Comparison of ENCODE assay signal across 11 cellular contexts in the genomic region with DNA sequence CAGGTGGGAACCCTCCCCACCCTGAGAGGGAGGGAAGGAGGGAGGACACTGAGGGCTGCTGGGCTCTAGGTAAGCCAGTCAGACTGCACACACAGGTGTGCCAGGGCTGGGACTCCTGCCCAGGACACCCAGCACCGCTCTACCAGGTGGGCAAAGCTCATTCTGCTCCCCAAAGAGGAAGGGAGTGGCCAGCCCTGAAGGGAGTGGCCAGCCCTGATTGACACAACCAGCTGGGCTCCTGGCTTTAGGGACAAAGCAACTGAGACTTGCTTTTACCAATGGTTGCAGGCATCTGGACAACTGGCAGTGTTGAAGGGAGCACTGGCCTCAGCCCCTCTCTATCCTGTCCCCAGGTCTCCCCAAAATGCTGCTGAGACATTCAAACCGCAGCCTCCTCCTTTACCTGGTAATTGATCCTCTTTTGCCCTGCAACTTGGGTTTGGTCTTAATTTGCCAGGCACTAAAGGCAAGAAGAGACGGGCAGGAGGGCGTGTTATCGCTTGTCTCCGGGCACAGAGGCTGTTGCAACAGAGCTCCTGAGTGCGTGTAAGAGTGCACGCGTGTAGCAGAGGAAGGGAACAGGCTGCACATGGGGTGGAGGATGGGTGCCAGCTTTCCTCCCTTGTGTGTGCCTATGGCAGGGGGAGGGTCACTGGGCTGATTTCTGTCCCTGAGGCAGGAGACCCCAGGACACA. TPM values are rescaled to one million over a fixed set of nuclear protein-coding genes. Genes with fewer than 3 reads are reported as not detected.
DNase-seq lines count a peak whose midpoint lies in the region; ATAC-seq and TF ChIP-seq lines count a peak whose summit lies in the region.
"Had no signal": no experiment of that assay in that cellular context is flagged by ENCODE, and none has a peak within 500 bp of the region (broad histone marks: within the 10 kb centered on the region; RNA-seq: fewer than 3 reads in every experiment).

No MANE protein-coding gene starts in this region.

- H3K4me3 ChIP-seq in mucosa of rectum (ENCODE audit: low read length in 2 of 2) (peak overlapping the region; percentile 50 to 56), aorta (ENCODE audit: low read length in 2 of 2) (no peak overlapping the region), left ventricle myocardium inferior (no peak overlapping the region), Karpas-422 (ENCODE audit: low read length) (no peak overlapping the region)
- H3K4me3 ChIP-seq: SK-N-MC had no signal

- no peak overlapping the region for H3K4me2 ChIP-seq in Karpas-422 (ENCODE audit: low read depth, low read length, poor library complexity, severe bottlenecking)

- H3K9ac ChIP-seq in mucosa of rectum (ENCODE audit: low read depth in 1 of 2, low read length in 2 of 2) = peak overlapping the region; percentile 86 to 89
- H3K9ac ChIP-seq in Karpas-422 (ENCODE audit: low read length) = no peak overlapping the region

- no peaks in the 10 kb centered on the region for H3K9me2 ChIP-seq in Karpas-422 (replicated peaks; ENCODE audit: insufficient read depth, low read length)

- H3K79me2 ChIP-seq in Karpas-422 (ENCODE audit: low read length) = no peaks in the 10 kb centered on the region

- no peaks in the 10 kb centered on the region for H3K27me3 ChIP-seq in mucosa of rectum (ENCODE audit: control insufficient read depth in 2 of 2, insufficient read depth in 2 of 2, low read length in 2 of 2)
- no peaks in the 10 kb centered on the region for H3K27me3 ChIP-seq in aorta (ENCODE audit: control insufficient read depth in 1 of 2, insufficient read depth in 2 of 2, low read length in 1 of 2)
- no peaks in the 10 kb centered on the region for H3K27me3 ChIP-seq in left ventricle myocardium inferior (ENCODE audit: low read depth)
- H3K27me3 ChIP-seq in Karpas-422 (ENCODE audit: low read length) = no peaks in the 10 kb centered on the region

- TF ChIP-seq CTCF in WTC11 (IDR thresholded peaks at IDR 0.05) (no peak), left ventricle myocardium inferior (IDR thresholded peaks at IDR 0.05; ENCODE audit: borderline replicate concordance) (no peak)

- ATAC-seq in WTC11 (peak; percentile 68), aorta (ENCODE audit: low FRiP score) (no peak)

- H3K27ac Mint-ChIP-seq in WTC11 = no peak overlapping the region

- POLR2A ChIA-PET in WTC11 (lab: Charles Lee) = interaction anchor here (0.6 kb wide), 1 partner anchor 635 kb away, joined by 4 read pairs; no protein-coding TSS in a partner anchor

- no peaks in the 10 kb centered on the region for H4K20me1 ChIP-seq in Karpas-422 (ENCODE audit: insufficient read depth, low read depth, low read length)

- 90 to 95% methylated on average over 9 of the region's 9 CpGs for WGBS in aorta, 2 donors

- H3K27ac ChIP-seq in mucosa of rectum (ENCODE audit: low read depth in 2 of 2, low read length in 2 of 2) = peak overlapping the region; percentile 96 to 97
- H3K27ac ChIP-seq in aorta (ENCODE audit: low read depth in 1 of 2, low read length in 2 of 2) = no peak overlapping the region
- no peak overlapping the region for H3K27ac ChIP-seq in left ventricle myocardium inferior (replicated peaks)
- no peak overlapping the region for H3K27ac ChIP-seq in Karpas-422 (ENCODE audit: low read length)
- H3K27ac ChIP-seq: SK-N-MC had no signal

- H3K9me3 Mint-ChIP-seq in WTC11 = no peaks in the 10 kb centered on the region
- H3K9me3 Mint-ChIP-seq: activated T-cell treated with anti-CD3 and anti-CD28 coated beads, Interleukin-2, amount 50 U/mL, for 24 hours had no signal

- H3K36me3 ChIP-seq in mucosa of rectum (ENCODE audit: control insufficient read depth in 2 of 2, insufficient read depth in 2 of 2, low read length in 2 of 2) (no peaks in the 10 kb centered on the region), aorta (ENCODE audit: control insufficient read depth in 1 of 2, insufficient read depth in 2 of 2, low read length in 1 of 2) (no peaks in the 10 kb centered on the region), left ventricle myocardium inferior (no peaks in the 10 kb centered on the region), Karpas-422 (ENCODE audit: insufficient read depth, low read length) (no peaks in the 10 kb centered on the region)

- no peak overlapping the region for H2AFZ ChIP-seq in Karpas-422 (ENCODE audit: low read length)

- DNase-seq in AML-193 (lab: John Stamatoyannopoulos, UW) (peak; percentile 58 to 71), Kasumi-1 (lab: John Stamatoyannopoulos, UW) (peak; percentile 24 to 37), WTC11 (ENCODE audit: low spot score) (no peak), aorta (no peak), left ventricle myocardium inferior (no peak), Karpas-422 (no peak)
- no peak for DNase-seq in stimulated activated CD4-positive, alpha-beta T cell treated with anti-CD3 and anti-CD28 coated beads, Interleukin-12 subunit alpha, Interleukin-12 subunit beta, amount 100 ng/mL, for 4 hours
- DNase-seq: activated T-cell treated with anti-CD3 and anti-CD28 coated beads, Interleukin-2, amount 50 U/mL, for 24 hours; DMS53 had no signal

- no peaks in the 10 kb centered on the region for H3K9me3 ChIP-seq in mucosa of rectum (ENCODE audit: control insufficient read depth in 2 of 2, low read length in 2 of 2)
- no peaks in the 10 kb centered on the region for H3K9me3 ChIP-seq in aorta (ENCODE audit: control insufficient read depth, low read length)
- H3K9me3 ChIP-seq in left ventricle myocardium inferior (replicated peaks) = no peaks in the 10 kb centered on the region
- no peaks in the 10 kb centered on the region for H3K9me3 ChIP-seq in Karpas-422 (ENCODE audit: low read length)

- H3K27me3 Mint-ChIP-seq in WTC11 (ENCODE audit: low read depth) = peaks cover 44% of the 10 kb centered on the region
- H3K27me3 Mint-ChIP-seq: activated T-cell treated with anti-CD3 and anti-CD28 coated beads, Interleukin-2, amount 50 U/mL, for 24 hours had no signal

- intact Hi-C loops in aorta (cut with DNase I) (no loop called here), left ventricle myocardium inferior (cut with micrococcal nuclease) (no loop called here)

- peaks cover 5% of the 10 kb centered on the region for H3K4me1 Mint-ChIP-seq in WTC11

- H3K36me3 Mint-ChIP-seq in WTC11 = no peaks in the 10 kb centered on the region

- H3K4me3 Mint-ChIP-seq in WTC11 = no peak overlapping the region
- H3K4me3 Mint-ChIP-seq: activated T-cell treated with anti-CD3 and anti-CD28 coated beads, Interleukin-2, amount 50 U/mL, for 24 hours had no signal

- H3K4me1 ChIP-seq in mucosa of rectum (ENCODE audit: control insufficient read depth in 2 of 2, insufficient read depth in 2 of 2, low read length in 2 of 2) = peaks cover 66 to 81% of the 10 kb centered on the region in 2 donors
- H3K4me1 ChIP-seq in aorta (ENCODE audit: control insufficient read depth in 1 of 2, insufficient read depth in 2 of 2, low read length in 2 of 2) = no peaks in the 10 kb centered on the region
- no peaks in the 10 kb centered on the region for H3K4me1 ChIP-seq in left ventricle myocardium inferior
- H3K4me1 ChIP-seq in Karpas-422 (ENCODE audit: low read length) = no peaks in the 10 kb centered on the region

- CTCF ChIA-PET in WTC11 (lab: Charles Lee) = no interaction called here

TF ChIP-seq in WTC11, 78 proteins besides CTCF, POLR2A, EP300 and RAD21 (continues in another document):
- no peak for TF ChIP-seq ETV6 (CRISPR knock-in tag; IDR thresholded peaks at IDR 0.05)
- TF ChIP-seq, protein P1, sequence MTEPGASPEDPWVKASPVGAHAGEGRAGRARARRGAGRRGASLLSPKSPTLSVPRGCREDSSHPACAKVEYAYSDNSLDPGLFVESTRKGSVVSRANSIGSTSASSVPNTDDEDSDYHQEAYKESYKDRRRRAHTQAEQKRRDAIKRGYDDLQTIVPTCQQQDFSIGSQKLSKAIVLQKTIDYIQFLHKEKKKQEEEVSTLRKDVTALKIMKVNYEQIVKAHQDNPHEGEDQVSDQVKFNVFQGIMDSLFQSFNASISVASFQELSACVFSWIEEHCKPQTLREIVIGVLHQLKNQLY (CRISPR knock-in tag; IDR thresholded peaks at IDR 0.05) = no peak
- TF ChIP-seq, protein P2, sequence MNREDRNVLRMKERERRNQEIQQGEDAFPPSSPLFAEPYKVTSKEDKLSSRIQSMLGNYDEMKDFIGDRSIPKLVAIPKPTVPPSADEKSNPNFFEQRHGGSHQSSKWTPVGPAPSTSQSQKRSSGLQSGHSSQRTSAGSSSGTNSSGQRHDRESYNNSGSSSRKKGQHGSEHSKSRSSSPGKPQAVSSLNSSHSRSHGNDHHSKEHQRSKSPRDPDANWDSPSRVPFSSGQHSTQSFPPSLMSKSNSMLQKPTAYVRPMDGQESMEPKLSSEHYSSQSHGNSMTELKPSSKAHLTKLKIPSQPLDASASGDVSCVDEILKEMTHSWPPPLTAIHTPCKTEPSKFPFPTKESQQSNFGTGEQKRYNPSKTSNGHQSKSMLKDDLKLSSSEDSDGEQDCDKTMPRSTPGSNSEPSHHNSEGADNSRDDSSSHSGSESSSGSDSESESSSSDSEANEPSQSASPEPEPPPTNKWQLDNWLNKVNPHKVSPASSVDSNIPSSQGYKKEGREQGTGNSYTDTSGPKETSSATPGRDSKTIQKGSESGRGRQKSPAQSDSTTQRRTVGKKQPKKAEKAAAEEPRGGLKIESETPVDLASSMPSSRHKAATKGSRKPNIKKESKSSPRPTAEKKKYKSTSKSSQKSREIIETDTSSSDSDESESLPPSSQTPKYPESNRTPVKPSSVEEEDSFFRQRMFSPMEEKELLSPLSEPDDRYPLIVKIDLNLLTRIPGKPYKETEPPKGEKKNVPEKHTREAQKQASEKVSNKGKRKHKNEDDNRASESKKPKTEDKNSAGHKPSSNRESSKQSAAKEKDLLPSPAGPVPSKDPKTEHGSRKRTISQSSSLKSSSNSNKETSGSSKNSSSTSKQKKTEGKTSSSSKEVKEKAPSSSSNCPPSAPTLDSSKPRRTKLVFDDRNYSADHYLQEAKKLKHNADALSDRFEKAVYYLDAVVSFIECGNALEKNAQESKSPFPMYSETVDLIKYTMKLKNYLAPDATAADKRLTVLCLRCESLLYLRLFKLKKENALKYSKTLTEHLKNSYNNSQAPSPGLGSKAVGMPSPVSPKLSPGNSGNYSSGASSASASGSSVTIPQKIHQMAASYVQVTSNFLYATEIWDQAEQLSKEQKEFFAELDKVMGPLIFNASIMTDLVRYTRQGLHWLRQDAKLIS (CRISPR knock-in tag; IDR thresholded peaks at IDR 0.05; ENCODE audit: borderline replicate concordance) = no peak

RNA-seq across cellular contexts. Expression of gene FOSL2, which starts 14.5 kb away (rescaled TPM):
- total RNA-seq in WTC11 (2021) (3.9 to 4.5 TPM (median 4.0 TPM) in 3 replicates), aorta (100 to 1,000 TPM; 184 to 260 TPM), left ventricle myocardium inferior (50.2 TPM)
- polyA plus RNA-seq in aorta = 10 to 100 TPM; 20.0 to 33.2 TPM
- 0.30 and 0.61 TPM in 2 replicates for total RNA-seq in Karpas-422 (2014; rRNA removed; shearing (Covaris generic); ENCODE audit: low replicate concordance)

Comparison
In these comparisons a context has a peak if more than half of its experiments do, and no peak if none do; other contexts are left out.
1. DNase-seq: peak in AML-193 (2 of 2) and Kasumi-1 (2 of 2); none in WTC11 (single experiment), aorta (0 of 2), left ventricle myocardium inferior (single experiment), stimulated activated CD4-positive, alpha-beta T cell treated with anti-CD3 and anti-CD28 coated beads, Interleukin-12 subunit alpha, Interleukin-12 subunit beta, amount 100 ng/mL, for 4 hours (single experiment) and Karpas-422 (single experiment).
2. H3K27ac ChIP-seq: peak in mucosa of rectum (2 of 2); none in aorta (0 of 2), left ventricle myocardium inferior (single experiment) and Karpas-422 (single experiment).
3. H3K4me3 ChIP-seq: peak in mucosa of rectum (2 of 2); none in aorta (0 of 2), left ventricle myocardium inferior (single experiment) and Karpas-422 (single experiment).